1 cellular context compared by ENCODE assay signal in the genomic region with DNA sequence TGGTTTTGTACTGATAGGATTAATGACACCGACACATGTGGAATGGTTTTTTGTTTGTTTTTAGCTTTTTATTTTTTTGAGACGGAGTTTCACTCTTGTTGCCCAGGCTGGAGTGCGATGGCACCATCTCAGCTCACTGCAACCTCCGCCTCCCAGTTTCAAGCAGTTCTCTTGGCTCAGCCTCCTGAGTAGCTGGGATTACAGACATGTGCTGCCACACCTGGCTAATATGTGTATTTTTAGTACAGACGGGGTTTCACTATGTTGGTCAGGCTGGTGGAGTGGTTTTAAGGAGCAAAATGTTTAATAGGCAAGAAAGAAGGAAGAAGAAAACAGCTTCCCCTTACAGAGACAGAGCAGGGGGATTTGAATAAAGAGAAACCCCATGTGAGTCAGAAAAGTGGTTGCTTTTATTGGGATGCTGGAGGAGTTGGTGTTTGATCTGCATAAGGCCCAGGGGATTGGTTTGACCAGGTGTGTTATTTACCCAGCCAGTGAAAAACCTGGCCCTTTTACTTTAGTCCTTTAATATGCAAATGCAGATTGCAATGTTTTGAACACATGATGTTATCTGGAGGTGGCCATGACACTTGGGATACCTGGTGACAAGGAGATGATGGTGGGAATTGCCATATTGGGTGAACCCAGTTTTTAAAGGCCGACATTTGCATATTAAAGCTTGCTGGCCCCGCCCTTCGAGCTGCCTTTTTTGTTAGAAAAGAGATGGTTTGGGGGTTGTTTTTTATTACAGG.
TF ChIP-seq lines count a peak whose summit lies in the region.

No MANE protein-coding gene starts in this region.

TF ChIP-seq in IMR-90, 13 proteins besides CTCF, POLR2A, EP300 and RAD21:
- no peak for TF ChIP-seq RCOR1 (IDR thresholded peaks at IDR 0.05; ENCODE audit: insufficient replicate concordance, low read length)
- no peak for TF ChIP-seq CEBPB (IDR thresholded peaks at IDR 0.05; ENCODE audit: low read depth, low read length)
- TF ChIP-seq MXI1 (IDR thresholded peaks at IDR 0.05; ENCODE audit: borderline replicate concordance, low read depth, low read length), result no peak
- no peak for TF ChIP-seq CHD1 (IDR thresholded peaks at IDR 0.05; ENCODE audit: low read depth, low read length)
